ENCODE assay signal across 27 cellular contexts in the genomic region with DNA sequence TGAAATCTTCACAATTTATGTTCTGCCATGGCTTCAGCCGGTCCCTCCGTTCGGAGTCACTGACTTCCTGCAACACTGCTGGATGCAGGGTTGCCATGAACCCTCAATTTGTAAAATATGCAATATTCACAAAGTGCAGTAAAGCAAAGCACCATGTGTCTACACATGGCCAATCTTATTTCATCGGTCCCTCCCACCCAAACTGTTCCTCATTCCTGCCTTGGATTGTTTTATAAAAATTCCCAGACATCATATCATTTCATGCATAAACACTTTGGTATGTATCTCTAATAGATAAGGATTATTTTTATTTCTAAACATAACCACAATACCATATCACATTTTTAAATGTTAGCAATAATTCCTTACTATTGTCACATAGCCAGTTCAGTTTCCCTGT.
"Had no signal": no experiment of that assay in that cellular context is flagged by ENCODE, and none has a peak within 500 bp of the region (broad histone marks: within the 10 kb centered on the region; RNA-seq: fewer than 3 reads in every experiment).

No MANE protein-coding gene starts in this region.

- H3K79me2 ChIP-seq: parathyroid adenoma had no signal

- H3K4me1 ChIP-seq: body of pancreas, gastroesophageal sphincter, parathyroid adenoma, psoas muscle, right atrium auricular region, spleen, suprapubic skin, tibial artery, upper lobe of right lung had no signal

- H3K27me3 ChIP-seq: body of pancreas, cardiac muscle cell, gastroesophageal sphincter, right atrium auricular region, suprapubic skin, tibial artery, upper lobe of right lung had no signal

- H3K9me3 ChIP-seq: body of pancreas, psoas muscle, upper lobe of right lung had no signal

- H3K36me3 ChIP-seq: cardiac muscle cell, gastroesophageal sphincter, right atrium auricular region, spleen, suprapubic skin, tibial artery, upper lobe of right lung had no signal

- DNase-seq: activated B cell treated with CpG ODN at 0.5 μM for 24 hours; activated CD4-positive, alpha-beta T cell treated with anti-CD3 and anti-CD28 coated beads, Interleukin-2, amount 50 U/mL, for 1 hour; activated CD8-positive, alpha-beta T cell treated with anti-CD3 and anti-CD28 coated beads for 36 hours; activated naive CD8-positive, alpha-beta T cell treated with anti-CD3 and anti-CD28 coated beads, Interleukin-2, amount 50 U/mL, for 24 hours; activated T-cell treated with anti-CD3 and anti-CD28 coated beads, Interleukin-2, amount 50 U/mL, for 4 hours; anterior cingulate cortex; body of pancreas; cerebellar nuclear complex; dorsolateral prefrontal cortex; effector memory CD4-positive, alpha-beta T cell; head of caudate nucleus; hypothalamus; immature natural killer cell; midbrain; naive thymus-derived CD4-positive, alpha-beta T cell; nucleus accumbens; psoas muscle; spleen; stimulated activated naive CD4-positive, alpha-beta T cell; tibial artery; upper lobe of right lung had no signal

- H3K4me3 ChIP-seq: body of pancreas, cardiac muscle cell, coronary artery, dorsolateral prefrontal cortex, gastroesophageal sphincter, psoas muscle, right atrium auricular region, spleen, suprapubic skin, tibial artery, upper lobe of right lung had no signal

- H2AFZ ChIP-seq: parathyroid adenoma had no signal

- ATAC-seq: activated CD8-positive, alpha-beta T cell treated with anti-CD3 and anti-CD28 coated beads for 36 hours; activated naive CD8-positive, alpha-beta T cell treated with anti-CD3 and anti-CD28 coated beads, Interleukin-2, amount 50 U/mL, for 24 hours; activated T-cell treated with anti-CD3 and anti-CD28 coated beads, Interleukin-2, amount 50 U/mL, for 4 hours; body of pancreas; gastroesophageal sphincter; naive thymus-derived CD4-positive, alpha-beta T cell; psoas muscle; upper lobe of right lung had no signal

- H3K27ac ChIP-seq: body of pancreas, cardiac muscle cell, coronary artery, dorsolateral prefrontal cortex, gastroesophageal sphincter, parathyroid adenoma, psoas muscle, right atrium auricular region, spleen, suprapubic skin, tibial artery, upper lobe of right lung had no signal
